19 cellular contexts compared by ENCODE assay signal in genomic region chr16:30060354-30061194, GRCh38. TPM values are rescaled to one million over a fixed set of nuclear protein-coding genes. Genes with fewer than 3 reads are reported as not detected.
DNase-seq lines count a peak whose midpoint lies in the region; ATAC-seq, FAIRE-seq and TF ChIP-seq lines count a peak whose summit lies in the region.
"Had no signal": no experiment of that assay in that cellular context is flagged by ENCODE, and none has a peak within 500 bp of the region (broad histone marks: within the 10 kb centered on the region; RNA-seq: fewer than 3 reads in every experiment).

No MANE protein-coding gene starts in this region.

- H3K4me2 ChIP-seq in HepG2 (ENCODE audit: low read depth, low read length) = no peak overlapping the region
- H3K4me2 ChIP-seq: GM23338 had no signal

- no peak for TF ChIP-seq EP300 in HepG2 (IDR thresholded peaks at IDR 0.05; ENCODE audit: low read depth in 2 of 2, low read length in 2 of 2)
- TF ChIP-seq EP300 in HepG2 (CRISPR knock-in tag; IDR thresholded peaks at IDR 0.05; ENCODE audit: borderline replicate concordance) = no peak
- no peak for TF ChIP-seq EP300 in stomach (IDR thresholded peaks at IDR 0.05)

- BruUV-seq in HepG2 (replicated peaks; lab: Mats Ljungman, UMichigan) = no TSS peak

- DNase-seq in HepG2 (ENCODE audit: low spot score) = no peak
- no peak for DNase-seq in right lobe of liver
- no peak for DNase-seq in stomach
- DNase-seq in stimulated activated naive CD4-positive, alpha-beta T cell treated with Interleukin-2 at 50 U/mL for 16 hours (lab: John Stamatoyannopoulos, UW) = no peak
- no peak for DNase-seq in central memory CD4-positive, alpha-beta T cell
- no peak for DNase-seq in NCI-H2227 treated with DMSO at 0.1 percent for 48 hours (lab: John Stamatoyannopoulos, UW)
- DNase-seq: activated CD8-positive, alpha-beta T cell treated with anti-CD3 and anti-CD28 coated beads for 36 hours; amygdala; head of caudate nucleus; NCI-H1048 had no signal

- TF ChIP-seq POLR2A in HepG2 (IDR thresholded peaks at IDR 0.05; ENCODE audit: insufficient read depth in 1 of 2, low read depth in 2 of 2, low read length in 2 of 2) (no peak), right lobe of liver (IDR thresholded peaks at IDR 0.05) (no peak), stomach (IDR thresholded peaks at IDR 0.05) (no peak)

- H3K9me3 ChIP-seq in HepG2 (ENCODE audit: low read length) (no peaks in the 10 kb centered on the region), right lobe of liver (no peaks in the 10 kb centered on the region), stomach (no peaks in the 10 kb centered on the region)
- H3K9me3 ChIP-seq: mucosa of descending colon, thoracic aorta had no signal

- H3K27ac ChIP-seq in HepG2 (ENCODE audit: extremely low read length, insufficient read depth, low read length) = peak overlapping the region; percentile 12
- no peak overlapping the region for H3K27ac ChIP-seq in right lobe of liver
- peak overlapping the region; percentile 93 for H3K27ac ChIP-seq in VCaP
- H3K27ac ChIP-seq in stomach = peak overlapping the region in 1 of 5 donors; percentile 22
- H3K27ac ChIP-seq: thoracic aorta had no signal

- in situ Hi-C loops in HepG2 (cut with HindIII; ENCODE audit: extremely low pct_ligation_motif_present, low pct_unique_long_range_greater_than_20kb) = no loop called here

- intact Hi-C loops in HepG2 (cut with micrococcal nuclease; ENCODE audit: unreplicated experiment) = no loop called here
- intact Hi-C loops in right lobe of liver (cut with DNase I) = no loop called here
- intact Hi-C loops in stomach (cut with DNase I; ENCODE audit: low total_unique reads) = no loop called here

- H3K9ac ChIP-seq in HepG2 (ENCODE audit: insufficient read depth, low read depth, low read length) = no peak overlapping the region

- H3K27me3 ChIP-seq in HepG2 (ENCODE audit: control insufficient read depth in 1 of 2, insufficient read depth in 2 of 2, low read length in 2 of 2) (no peaks in the 10 kb centered on the region; a peak in 1 of 5 replicates), right lobe of liver (no peaks in the 10 kb centered on the region), stomach (no peaks in the 10 kb centered on the region)

- H3K4me1 ChIP-seq in HepG2 (ENCODE audit: insufficient read depth, low read length) (peaks cover 11% of the 10 kb centered on the region), right lobe of liver (peaks cover 0 to 7% (median 3%) of the 10 kb centered on the region in 4 donors), stomach (peaks cover 16 to 35% (median 24%) of the 10 kb centered on the region in 4 donors)

- WGBS in HepG2 (ENCODE audit: low lambda C conversion rate) = 92% methylated on average over 6 of the region's 6 CpGs
- WGBS in right lobe of liver (ENCODE audit: insufficient coverage, low coverage, low lambda C conversion rate, missing lambda C conversion rate) = 84% methylated on average over 5 of the region's 6 CpGs
- WGBS in stomach, 5 donors = 55 to 73% (median 62%) methylated on average over 6 of the region's 6 CpGs

- no peaks in the 10 kb centered on the region for H3K9me3 Mint-ChIP-seq in nephron
- H3K9me3 Mint-ChIP-seq: activated CD8-positive, alpha-beta T cell treated with anti-CD3 and anti-CD28 coated beads for 36 hours; activated T-helper 1 cell treated with anti-CD3 and anti-CD28 coated beads, Interleukin-12 subunit alpha, Interleukin-12 subunit beta, Interleukin-2, Interleukin-4 antibody, amounts not matched to agents 30 ng/mL and 10 ng/mL and 1 ng/mL, durations not matched to agents 14 hours and 24 hours and 36 hours; GM23338 had no signal

- no peak for ATAC-seq in HepG2
- ATAC-seq in right lobe of liver = no peak
- ATAC-seq: activated CD8-positive, alpha-beta T cell treated with anti-CD3 and anti-CD28 coated beads for 36 hours; GM23338; mucosa of descending colon had no signal

- H4K20me1 ChIP-seq in HepG2 (ENCODE audit: insufficient read depth, low read length) = peaks cover under 1% of the 10 kb centered on the region; the same call in 1 of the 2 replicates

- POLR2A ChIA-PET in HepG2 (lab: Yijun Ruan, JAX) = no interaction called here

- H3K27ac Mint-ChIP-seq in nephron = peak overlapping the region; percentile 57 to 90 (median 82)
- H3K27ac Mint-ChIP-seq: activated CD8-positive, alpha-beta T cell treated with anti-CD3 and anti-CD28 coated beads for 36 hours; activated T-helper 1 cell treated with anti-CD3 and anti-CD28 coated beads, Interleukin-12 subunit alpha, Interleukin-12 subunit beta, Interleukin-2, Interleukin-4 antibody, amounts not matched to agents 30 ng/mL and 10 ng/mL and 1 ng/mL, durations not matched to agents 14 hours and 24 hours and 36 hours; GM23338 had no signal

- no peaks in the 10 kb centered on the region for H3K36me3 ChIP-seq in HepG2 (replicated peaks in 1 of 2; ENCODE audit: control insufficient read depth in 1 of 2, insufficient read depth in 2 of 2, low read length in 2 of 2)
- no peaks in the 10 kb centered on the region for H3K36me3 ChIP-seq in right lobe of liver
- no peaks in the 10 kb centered on the region for H3K36me3 ChIP-seq in stomach
- H3K36me3 ChIP-seq: thoracic aorta had no signal

- H3K79me2 ChIP-seq in HepG2 (ENCODE audit: insufficient read depth, low read length) = peaks cover 19% of the 10 kb centered on the region

- H3K4me3 ChIP-seq in HepG2 (replicated peaks in 1 of 3; ENCODE audit: insufficient read depth in 1 of 3, low read depth in 2 of 3, low read length in 3 of 3) (no peak overlapping the region), right lobe of liver (no peak overlapping the region), stomach (no peak overlapping the region)
- H3K4me3 ChIP-seq: GM23338, mucosa of descending colon, thoracic aorta had no signal

- TF ChIP-seq CTCF in HepG2 (CRISPR knock-in tag; IDR thresholded peaks at IDR 0.05) (no peak), right lobe of liver (IDR thresholded peaks at IDR 0.05) (no peak), VCaP (conservative IDR thresholded peaks at IDR 0.05) (no peak), nephron (IDR thresholded peaks at IDR 0.05; ENCODE audit: unreplicated experiment in 3 of 3) (no peak), stomach (IDR thresholded peaks at IDR 0.05) (no peak)

- peaks cover 37% of the 10 kb centered on the region for H3K4me1 Mint-ChIP-seq in nephron

- H2AFZ ChIP-seq in HepG2 (ENCODE audit: low read length) = no peak overlapping the region
- H2AFZ ChIP-seq: GM23338 had no signal

- no peak for TF ChIP-seq RAD21 in HepG2 (CRISPR knock-in tag; IDR thresholded peaks at IDR 0.05)

- peak overlapping the region; percentile 13 to 59 (median 27) for H3K4me3 Mint-ChIP-seq in nephron
- H3K4me3 Mint-ChIP-seq: activated CD8-positive, alpha-beta T cell treated with anti-CD3 and anti-CD28 coated beads for 36 hours; activated T-helper 1 cell treated with anti-CD3 and anti-CD28 coated beads, Interleukin-12 subunit alpha, Interleukin-12 subunit beta, Interleukin-2, Interleukin-4 antibody, amounts not matched to agents 30 ng/mL and 10 ng/mL and 1 ng/mL, durations not matched to agents 14 hours and 24 hours and 36 hours; GM23338 had no signal

- CTCF ChIA-PET in HepG2 (lab: Yijun Ruan, JAX; ENCODE audit: low intra/inter-chr PET ratio, low total read pairs) = no interaction called here

- peaks cover 4% of the 10 kb centered on the region for H3K36me3 Mint-ChIP-seq in nephron (ENCODE audit: low read depth)

- no peak for FAIRE-seq in HepG2 (lab: Jason Lieb, UNC)
- FAIRE-seq: colon, keratinocyte had no signal

- H3K27me3 Mint-ChIP-seq in nephron (ENCODE audit: low read depth) = no peaks in the 10 kb centered on the region
- H3K27me3 Mint-ChIP-seq: activated CD8-positive, alpha-beta T cell treated with anti-CD3 and anti-CD28 coated beads for 36 hours had no signal

RNA-seq across cellular contexts. Expression of gene ALDOA, which starts 5.0 kb away (rescaled TPM):
- total RNA-seq in HepG2 (2016; rRNA removed; fragmentation: Illumina TruSeq; extraction: Trizol) (925 and 999 TPM in 2 replicates), right lobe of liver (100 to 1,000 TPM; 113 to 580 (median 345) TPM), stomach (1,000 to 10,000 TPM in 1 of 5 donors, 100 to 1,000 TPM in 4; 180 to 2,515 (median 698) TPM)
- total RNA-seq in HepG2 (2016; cell fraction: cytosol; rRNA removed; fragmentation: Illumina TruSeq; extraction: Trizol; ENCODE audit: low read depth) = 363 and 383 TPM in 2 replicates
- 919 and 949 TPM in 2 replicates for total RNA-seq in HepG2 (2016; cell fraction: insoluble cytoplasmic fraction; rRNA removed; fragmentation: Illumina TruSeq; extraction: Trizol)
- total RNA-seq in HepG2 (2016; cell fraction: membrane; rRNA removed; fragmentation: Illumina TruSeq; extraction: Trizol) = 400 and 482 TPM in 2 replicates
- 406 and 421 TPM in 2 replicates for total RNA-seq in HepG2 (2016; cell fraction: nucleus; rRNA removed; fragmentation: Illumina TruSeq; extraction: Trizol)
- polyA plus RNA-seq in HepG2 (2011; rRNA removed) (1,884 and 1,912 TPM in 2 replicates), stomach (1,000 to 10,000 TPM in 1 of 3 donors, 100 to 1,000 TPM in 2; 740 to 1,310 (median 887) TPM)
- 1,982 and 2,786 TPM in 2 replicates for polyA plus RNA-seq in HepG2 (2011; cell fraction: cytosol; rRNA removed)
- 1,265 and 1,338 TPM in 2 replicates for polyA plus RNA-seq in HepG2 (2011; cell fraction: nucleus; rRNA removed)
- polyA plus RNA-seq in HepG2 (2012) = 2,541 and 2,865 TPM in 2 replicates
- 565 and 614 TPM in 2 replicates for polyA plus RNA-seq in HepG2 (2016; cell fraction: cytosol; fragmentation: Illumina TruSeq; extraction: Trizol; ENCODE audit: low read depth)
- polyA plus RNA-seq in HepG2 (2016; cell fraction: insoluble cytoplasmic fraction; fragmentation: Illumina TruSeq; extraction: Trizol; ENCODE audit: low read depth) = 1,258 and 1,452 TPM in 2 replicates
- polyA plus RNA-seq in HepG2 (2016; cell fraction: membrane; fragmentation: Illumina TruSeq; extraction: Trizol; ENCODE audit: low read depth) = 559 and 571 TPM in 2 replicates
- polyA plus RNA-seq in HepG2 (2016; cell fraction: nucleus; fragmentation: Illumina TruSeq; extraction: Trizol; ENCODE audit: insufficient read depth, low read depth) = 791 and 794 TPM in 2 replicates
- polyA minus RNA-seq in HepG2 (2011; rRNA and poly(A)+ RNA removed; ENCODE audit: low replicate concordance) = 1,277 and 3,284 TPM in 2 replicates
- polyA minus RNA-seq in HepG2 (2011; cell fraction: cytosol; rRNA and poly(A)+ RNA removed) = 1,933 and 2,188 TPM in 2 replicates
- 380 and 520 TPM in 2 replicates for polyA minus RNA-seq in HepG2 (2011; cell fraction: nucleus; rRNA and poly(A)+ RNA removed)

RNA-seq across cellular contexts. Expression of gene PPP4C, which starts 15.2 kb away (rescaled TPM):
- 176 and 177 TPM in 2 replicates for total RNA-seq in HepG2 (2016; rRNA removed; fragmentation: Illumina TruSeq; extraction: Trizol)
- total RNA-seq in HepG2 (2016; cell fraction: cytosol; rRNA removed; fragmentation: Illumina TruSeq; extraction: Trizol; ENCODE audit: low read depth) = 65.7 and 77.2 TPM in 2 replicates
- 171 and 181 TPM in 2 replicates for total RNA-seq in HepG2 (2016; cell fraction: insoluble cytoplasmic fraction; rRNA removed; fragmentation: Illumina TruSeq; extraction: Trizol)
- total RNA-seq in HepG2 (2016; cell fraction: membrane; rRNA removed; fragmentation: Illumina TruSeq; extraction: Trizol) = 128 and 142 TPM in 2 replicates
- 74.9 and 87.3 TPM in 2 replicates for total RNA-seq in HepG2 (2016; cell fraction: nucleus; rRNA removed; fragmentation: Illumina TruSeq; extraction: Trizol)
- polyA plus RNA-seq in HepG2 (2011; rRNA removed) = 220 and 272 TPM in 2 replicates
- polyA plus RNA-seq in HepG2 (2011; cell fraction: cytosol; rRNA removed) = 258 and 302 TPM in 2 replicates
- 210 and 223 TPM in 2 replicates for polyA plus RNA-seq in HepG2 (2011; cell fraction: nucleus; rRNA removed)
- 137 and 191 TPM in 2 replicates for polyA plus RNA-seq in HepG2 (2012)
- 74.4 and 81.5 TPM in 2 replicates for polyA plus RNA-seq in HepG2 (2016; cell fraction: cytosol; fragmentation: Illumina TruSeq; extraction: Trizol; ENCODE audit: low read depth)
- 211 and 227 TPM in 2 replicates for polyA plus RNA-seq in HepG2 (2016; cell fraction: insoluble cytoplasmic fraction; fragmentation: Illumina TruSeq; extraction: Trizol; ENCODE audit: low read depth)
- polyA plus RNA-seq in HepG2 (2016; cell fraction: membrane; fragmentation: Illumina TruSeq; extraction: Trizol; ENCODE audit: low read depth) = 119 and 131 TPM in 2 replicates
- 198 and 202 TPM in 2 replicates for polyA plus RNA-seq in HepG2 (2016; cell fraction: nucleus; fragmentation: Illumina TruSeq; extraction: Trizol; ENCODE audit: insufficient read depth, low read depth)
- polyA minus RNA-seq in HepG2 (2011; rRNA and poly(A)+ RNA removed; ENCODE audit: low replicate concordance) = 448 and 594 TPM in 2 replicates
- polyA minus RNA-seq in HepG2 (2011; cell fraction: cytosol; rRNA and poly(A)+ RNA removed) = 140 and 151 TPM in 2 replicates
- polyA minus RNA-seq in HepG2 (2011; cell fraction: nucleus; rRNA and poly(A)+ RNA removed) = 46.2 and 53.8 TPM in 2 replicates
- 10 to 100 TPM; 43.1 to 59.7 (median 47.0) TPM for total RNA-seq in right lobe of liver
- 10 to 100 TPM; 21.4 to 86.1 (median 63.6) TPM for total RNA-seq in stomach
- 100 to 1,000 TPM in 1 of 3 donors, 10 to 100 TPM in 2; 76.1 to 118 (median 93.3) TPM for polyA plus RNA-seq in stomach

RNA-seq across cellular contexts. Expression of gene TLCD3B, which starts 29.5 kb away (rescaled TPM):
- total RNA-seq in HepG2 (2016; rRNA removed; fragmentation: Illumina TruSeq; extraction: Trizol) = not detected in 2 replicates
- total RNA-seq in HepG2 (2016; cell fraction: cytosol; rRNA removed; fragmentation: Illumina TruSeq; extraction: Trizol; ENCODE audit: low read depth) = not detected in 2 replicates
- not detected in 2 replicates for total RNA-seq in HepG2 (2016; cell fraction: insoluble cytoplasmic fraction; rRNA removed; fragmentation: Illumina TruSeq; extraction: Trizol)
- not detected in 2 replicates for total RNA-seq in HepG2 (2016; cell fraction: membrane; rRNA removed; fragmentation: Illumina TruSeq; extraction: Trizol)
- total RNA-seq in HepG2 (2016; cell fraction: nucleus; rRNA removed; fragmentation: Illumina TruSeq; extraction: Trizol) = not detected in 2 replicates
- 0.24 TPM in 1 of 2 replicates, not detected in the other for polyA plus RNA-seq in HepG2 (2011; rRNA removed)
- polyA plus RNA-seq in HepG2 (2011; cell fraction: cytosol; rRNA removed) = not detected in 2 replicates
- 0.10 and 0.54 TPM in 2 replicates for polyA plus RNA-seq in HepG2 (2011; cell fraction: nucleus; rRNA removed)
- not detected in 2 replicates for polyA plus RNA-seq in HepG2 (2012)
- polyA plus RNA-seq in HepG2 (2016; cell fraction: cytosol; fragmentation: Illumina TruSeq; extraction: Trizol; ENCODE audit: low read depth) = not detected in 2 replicates
- polyA plus RNA-seq in HepG2 (2016; cell fraction: insoluble cytoplasmic fraction; fragmentation: Illumina TruSeq; extraction: Trizol; ENCODE audit: low read depth) = not detected in 2 replicates
- polyA plus RNA-seq in HepG2 (2016; cell fraction: membrane; fragmentation: Illumina TruSeq; extraction: Trizol; ENCODE audit: low read depth) = not detected in 2 replicates
- not detected in 2 replicates for polyA plus RNA-seq in HepG2 (2016; cell fraction: nucleus; fragmentation: Illumina TruSeq; extraction: Trizol; ENCODE audit: insufficient read depth, low read depth)
- 0.72 TPM in 1 of 2 replicates, not detected in the other for polyA minus RNA-seq in HepG2 (2011; rRNA and poly(A)+ RNA removed; ENCODE audit: low replicate concordance)
- not detected in 2 replicates for polyA minus RNA-seq in HepG2 (2011; cell fraction: cytosol; rRNA and poly(A)+ RNA removed)
- polyA minus RNA-seq in HepG2 (2011; cell fraction: nucleus; rRNA and poly(A)+ RNA removed) = not detected in 2 replicates
- total RNA-seq in right lobe of liver = not detected
- under 1 TPM in 1 of 5 donors, not detected in 4; 0.92 TPM for total RNA-seq in stomach
- under 1 TPM in 1 of 3 donors, not detected in 2; 0.18 TPM for polyA plus RNA-seq in stomach
- total RNA-seq: posterior vena cava, thoracic aorta had no signal
- polyA plus RNA-seq: keratinocyte had no signal

RNA-seq across cellular contexts. Expression of gene TBX6, which starts 31.1 kb away (rescaled TPM):
- total RNA-seq in HepG2 (2016; rRNA removed; fragmentation: Illumina TruSeq; extraction: Trizol) (0.24 TPM in 1 of 2 replicates, not detected in the other), right lobe of liver (under 1 TPM; 0.37 to 0.68 (median 0.42) TPM), stomach (10 to 100 TPM in 1 of 5 donors, 1 to 10 TPM in 1, not detected in 3; 3.8 to 25.0 TPM)
- 0.09 and 0.20 TPM in 2 replicates for total RNA-seq in HepG2 (2016; cell fraction: cytosol; rRNA removed; fragmentation: Illumina TruSeq; extraction: Trizol; ENCODE audit: low read depth)
- 0.16 and 0.37 TPM in 2 replicates for total RNA-seq in HepG2 (2016; cell fraction: insoluble cytoplasmic fraction; rRNA removed; fragmentation: Illumina TruSeq; extraction: Trizol)
- total RNA-seq in HepG2 (2016; cell fraction: membrane; rRNA removed; fragmentation: Illumina TruSeq; extraction: Trizol) = 0.21 and 0.22 TPM in 2 replicates
- 0.25 and 0.47 TPM in 2 replicates for total RNA-seq in HepG2 (2016; cell fraction: nucleus; rRNA removed; fragmentation: Illumina TruSeq; extraction: Trizol)
- polyA plus RNA-seq in HepG2 (2011; rRNA removed) (0.42 and 0.51 TPM in 2 replicates), stomach (1 to 10 TPM; 1.1 to 2.5 (median 2.1) TPM)
- 0.08 and 0.24 TPM in 2 replicates for polyA plus RNA-seq in HepG2 (2011; cell fraction: cytosol; rRNA removed)
- polyA plus RNA-seq in HepG2 (2011; cell fraction: nucleus; rRNA removed) = 1.6 and 1.8 TPM in 2 replicates
- polyA plus RNA-seq in HepG2 (2012) = 0.36 and 0.44 TPM in 2 replicates
- 0.35 and 0.51 TPM in 2 replicates for polyA plus RNA-seq in HepG2 (2016; cell fraction: cytosol; fragmentation: Illumina TruSeq; extraction: Trizol; ENCODE audit: low read depth)
- polyA plus RNA-seq in HepG2 (2016; cell fraction: insoluble cytoplasmic fraction; fragmentation: Illumina TruSeq; extraction: Trizol; ENCODE audit: low read depth) = 0.25 and 0.34 TPM in 2 replicates
- 0.39 and 0.63 TPM in 2 replicates for polyA plus RNA-seq in HepG2 (2016; cell fraction: membrane; fragmentation: Illumina TruSeq; extraction: Trizol; ENCODE audit: low read depth)
- 0.78 and 1.4 TPM in 2 replicates for polyA plus RNA-seq in HepG2 (2016; cell fraction: nucleus; fragmentation: Illumina TruSeq; extraction: Trizol; ENCODE audit: insufficient read depth, low read depth)
- polyA minus RNA-seq in HepG2 (2011; rRNA and poly(A)+ RNA removed; ENCODE audit: low replicate concordance) = 1.1 TPM in 1 of 2 replicates, not detected in the other
- polyA minus RNA-seq in HepG2 (2011; cell fraction: cytosol; rRNA and poly(A)+ RNA removed) = not detected in 2 replicates
- 0.39 and 0.62 TPM in 2 replicates for polyA minus RNA-seq in HepG2 (2011; cell fraction: nucleus; rRNA and poly(A)+ RNA removed)

RNA-seq across cellular contexts. Expression of gene YPEL3, which starts 35.4 kb away (rescaled TPM):
- total RNA-seq in HepG2 (2016; rRNA removed; fragmentation: Illumina TruSeq; extraction: Trizol) = 4.8 and 5.4 TPM in 2 replicates
- total RNA-seq in HepG2 (2016; cell fraction: cytosol; rRNA removed; fragmentation: Illumina TruSeq; extraction: Trizol; ENCODE audit: low read depth) = 15.6 and 18.9 TPM in 2 replicates
- 3.6 and 7.4 TPM in 2 replicates for total RNA-seq in HepG2 (2016; cell fraction: insoluble cytoplasmic fraction; rRNA removed; fragmentation: Illumina TruSeq; extraction: Trizol)
- total RNA-seq in HepG2 (2016; cell fraction: membrane; rRNA removed; fragmentation: Illumina TruSeq; extraction: Trizol) = 16.8 and 17.0 TPM in 2 replicates
- total RNA-seq in HepG2 (2016; cell fraction: nucleus; rRNA removed; fragmentation: Illumina TruSeq; extraction: Trizol) = 3.7 and 3.9 TPM in 2 replicates
- polyA plus RNA-seq in HepG2 (2011; rRNA removed) = 47.0 and 63.6 TPM in 2 replicates
- polyA plus RNA-seq in HepG2 (2011; cell fraction: cytosol; rRNA removed) = 39.4 and 54.7 TPM in 2 replicates
- 83.9 and 94.9 TPM in 2 replicates for polyA plus RNA-seq in HepG2 (2011; cell fraction: nucleus; rRNA removed)
- 69.8 and 96.9 TPM in 2 replicates for polyA plus RNA-seq in HepG2 (2012)
- polyA plus RNA-seq in HepG2 (2016; cell fraction: cytosol; fragmentation: Illumina TruSeq; extraction: Trizol; ENCODE audit: low read depth) = 32.9 and 34.4 TPM in 2 replicates
- polyA plus RNA-seq in HepG2 (2016; cell fraction: insoluble cytoplasmic fraction; fragmentation: Illumina TruSeq; extraction: Trizol; ENCODE audit: low read depth) = 7.4 and 9.0 TPM in 2 replicates
- 23.4 and 24.5 TPM in 2 replicates for polyA plus RNA-seq in HepG2 (2016; cell fraction: membrane; fragmentation: Illumina TruSeq; extraction: Trizol; ENCODE audit: low read depth)
- 12.2 and 14.9 TPM in 2 replicates for polyA plus RNA-seq in HepG2 (2016; cell fraction: nucleus; fragmentation: Illumina TruSeq; extraction: Trizol; ENCODE audit: insufficient read depth, low read depth)
- polyA minus RNA-seq in HepG2 (2011; rRNA and poly(A)+ RNA removed; ENCODE audit: low replicate concordance) = 4.9 and 32.0 TPM in 2 replicates
- 14.5 and 16.8 TPM in 2 replicates for polyA minus RNA-seq in HepG2 (2011; cell fraction: cytosol; rRNA and poly(A)+ RNA removed)
- 7.6 and 11.2 TPM in 2 replicates for polyA minus RNA-seq in HepG2 (2011; cell fraction: nucleus; rRNA and poly(A)+ RNA removed)
- total RNA-seq in right lobe of liver = 10 to 100 TPM; 13.5 to 46.5 (median 21.9) TPM
- total RNA-seq in stomach = 100 to 1,000 TPM in 1 of 5 donors, 10 to 100 TPM in 4; 13.9 to 116 (median 37.9) TPM
- 100 to 1,000 TPM; 103 to 162 (median 111) TPM for polyA plus RNA-seq in stomach

Comparison
In these comparisons a context has a peak if more than half of its experiments do, and no peak if none do; other contexts are left out.
1. H3K27ac ChIP-seq: peak in HepG2 (single experiment) and VCaP (single experiment); none in right lobe of liver (0 of 3).